ENCODE assay signal across 8 cellular contexts in the genomic region with DNA sequence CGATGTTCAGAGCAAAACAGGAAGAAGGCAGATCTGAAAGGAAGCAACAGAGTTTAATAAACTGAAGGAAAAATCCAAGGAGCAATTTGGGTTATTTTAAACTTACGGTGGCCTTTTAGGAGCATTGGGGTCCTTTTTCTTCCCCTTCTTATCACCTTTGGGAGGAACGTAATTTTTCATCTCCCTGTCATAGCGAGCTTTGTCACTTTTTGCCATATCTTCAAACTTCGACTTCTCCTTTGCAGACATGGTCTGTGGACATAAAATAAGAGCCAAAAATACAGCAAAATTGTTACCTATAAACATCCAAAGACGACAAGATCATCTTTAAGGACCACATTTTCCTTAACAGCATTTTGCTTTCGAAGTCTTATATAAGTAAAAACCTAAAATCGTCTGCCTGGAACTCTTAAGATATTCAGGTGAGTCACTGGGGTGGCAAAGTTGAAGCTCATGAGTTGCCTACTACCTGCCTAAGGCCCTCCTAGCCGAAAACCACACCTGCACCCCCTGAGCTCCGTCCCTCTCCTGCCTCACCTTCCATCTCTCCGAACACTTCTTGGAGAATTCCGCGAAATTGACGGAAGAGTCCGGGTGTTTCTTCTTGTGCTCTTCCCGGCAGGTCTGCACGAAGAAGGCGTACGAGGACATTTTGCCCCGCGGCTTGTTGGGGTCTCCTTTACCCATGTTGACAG. TPM values are rescaled to one million over a fixed set of nuclear protein-coding genes. Genes with fewer than 3 reads are reported as not detected.
DNase-seq lines count a peak whose midpoint lies in the region; ATAC-seq, FAIRE-seq and TF ChIP-seq lines count a peak whose summit lies in the region.

No MANE protein-coding gene starts in this region.

- H3K4me1 ChIP-seq in A549, result peaks cover 12% of the 10 kb centered on the region; the same call in 2 of the 3 replicates
- H3K4me1 ChIP-seq in rectal smooth muscle tissue (ENCODE audit: control insufficient read depth, insufficient read depth, low read length), result peaks cover 4% of the 10 kb centered on the region

- TF ChIP-seq CTCF in A549 (IDR thresholded peaks at IDR 0.05), result no peak
- TF ChIP-seq CTCF in HFF-Myc (IDR thresholded peaks at IDR 0.05; ENCODE audit: low read depth, low read length, missing control alignments), result no peak
- no peak for TF ChIP-seq CTCF in fibroblast of mammary gland (conservative IDR thresholded peaks at IDR 0.05; ENCODE audit: control insufficient read depth, insufficient read depth, low read depth, low read length)

- H3K27me3 Mint-ChIP-seq in activated CD8-positive, alpha-beta T cell treated with anti-CD3 and anti-CD28 coated beads, Interleukin-2, amount 10 ng/mL, durations not matched to agents 7 days and 5 days (ENCODE audit: low read depth), result no peaks in the 10 kb centered on the region

- H3K27ac ChIP-seq in A549 (peak overlapping the region; percentile 94 to 96), rectal smooth muscle tissue (ENCODE audit: low read depth, low read length) (peak overlapping the region; percentile 100)

- TF ChIP-seq POLR2A in A549 (IDR thresholded peaks at IDR 0.05; ENCODE audit: low read length), result no peak

- no peak for TF ChIP-seq EP300 in A549 (IDR thresholded peaks at IDR 0.05)

- CTCF ChIA-PET in A549 (lab: Yijun Ruan, JAX), result interaction anchor here (1.1 to 2.7 kb wide), 2 partner anchors 14 to 87 kb away, joined by 3 to 13 read pairs; no protein-coding TSS in a partner anchor
- CTCF ChIA-PET in activated CD8-positive, alpha-beta T cell treated with anti-CD3 and anti-CD28 coated beads, Interleukin-2, amount 10 ng/mL, durations not matched to agents 7 days and 5 days (lab: Charles Lee), result interaction anchor here (1.8 to 6.0 kb wide), 4 partner anchors 14 to 87 kb away, joined by 11 to 48 read pairs (median 12); partner anchors contain the start of gene SAP30

- peaks cover 40% of the 10 kb centered on the region for H3K4me1 Mint-ChIP-seq in activated CD8-positive, alpha-beta T cell treated with anti-CD3 and anti-CD28 coated beads, Interleukin-2, amount 10 ng/mL, durations not matched to agents 7 days and 5 days (ENCODE audit: low read depth)

- POLR2A ChIA-PET in A549 (lab: Yijun Ruan, JAX), result interaction anchor here (1.6 to 4.2 kb wide), 3 partner anchors 14 to 165 kb away, joined by 8 to 116 read pairs (median 9); partner anchors contain the start of genes GALNT7 and SAP30
- POLR2A ChIA-PET in activated CD8-positive, alpha-beta T cell treated with anti-CD3 and anti-CD28 coated beads, Interleukin-2, amount 10 ng/mL, durations not matched to agents 7 days and 5 days (lab: Charles Lee), result interaction anchor here (1.1 to 8.4 kb wide), 13 partner anchors 8 to 1167 kb away, joined by 3 to 329 read pairs (median 9); partner anchors contain the start of genes GALNT7 and SAP30

- peak overlapping the region; percentile 73 for H3K4me2 ChIP-seq in A549

- H3K9me3 ChIP-seq in A549, result no peaks in the 10 kb centered on the region

- no peaks in the 10 kb centered on the region for H3K27me3 ChIP-seq in rectal smooth muscle tissue (ENCODE audit: control insufficient read depth, insufficient read depth, low read length)

- ATAC-seq in A549 (no peak), HG03469 (IDR thresholded peaks at IDR 0.05; ENCODE audit: unreplicated experiment) (no peak)
- ATAC-seq in activated CD8-positive, alpha-beta T cell treated with anti-CD3 and anti-CD28 coated beads, Interleukin-2, amount 10 ng/mL, durations not matched to agents 7 days and 5 days, result no peak

- peak overlapping the region; percentile 42 for H3K9ac ChIP-seq in rectal smooth muscle tissue (ENCODE audit: low read length)

- peak overlapping the region; percentile 98 for H3K27ac Mint-ChIP-seq in activated CD8-positive, alpha-beta T cell treated with anti-CD3 and anti-CD28 coated beads, Interleukin-2, amount 10 ng/mL, durations not matched to agents 7 days and 5 days

- H3K36me3 Mint-ChIP-seq in activated CD8-positive, alpha-beta T cell treated with anti-CD3 and anti-CD28 coated beads, Interleukin-2, amount 10 ng/mL, durations not matched to agents 7 days and 5 days (ENCODE audit: low read depth), result peaks cover 47% of the 10 kb centered on the region

- DNase-seq in A549 (ENCODE audit: low read depth in 1 of 2, low spot score in 1 of 2) (no peak), HFF-Myc (ENCODE audit: extremely low read depth, low read depth) (no peak), fibroblast of mammary gland (ENCODE audit: low read depth) (peak; percentile 17), NOMO-1 treated with DMSO at 0.1 percent for 48 hours (lab: John Stamatoyannopoulos, UW; ENCODE audit: unreplicated experiment) (no peak), T1000 (lab: John Stamatoyannopoulos, UW) (no peak)
- DNase-seq in activated CD8-positive, alpha-beta T cell treated with anti-CD3 and anti-CD28 coated beads, Interleukin-2, amount 10 ng/mL, durations not matched to agents 7 days and 5 days, result no peak

- FAIRE-seq in A549 (lab: Jason Lieb, UNC), result no peak

- peaks cover 8% of the 10 kb centered on the region for H3K36me3 ChIP-seq in rectal smooth muscle tissue (ENCODE audit: control insufficient read depth, insufficient read depth, low read length)

- H3K9me3 Mint-ChIP-seq in activated CD8-positive, alpha-beta T cell treated with anti-CD3 and anti-CD28 coated beads, Interleukin-2, amount 10 ng/mL, durations not matched to agents 7 days and 5 days (ENCODE audit: insufficient read depth), result no peaks in the 10 kb centered on the region

- WGBS in A549 (ENCODE audit: missing lambda C conversion rate), result under 1% methylated on average over 21 of the region's 21 CpGs

- H3K4me3 Mint-ChIP-seq in activated CD8-positive, alpha-beta T cell treated with anti-CD3 and anti-CD28 coated beads, Interleukin-2, amount 10 ng/mL, durations not matched to agents 7 days and 5 days, result peak overlapping the region; percentile 97

- TF ChIP-seq RAD21 in A549 (conservative IDR thresholded peaks at IDR 0.05 in 1 of 2, IDR thresholded peaks at IDR 0.05 in 1 of 2), result no peak

- H3K4me3 ChIP-seq in A549, result peak overlapping the region; percentile 99
- H3K4me3 ChIP-seq in HFF-Myc (replicated peaks; ENCODE audit: low read depth, low read length), result peak overlapping the region; percentile 96
- peak overlapping the region; percentile 99 for H3K4me3 ChIP-seq in fibroblast of mammary gland (ENCODE audit: control insufficient read depth, low read depth, low read length)
- H3K4me3 ChIP-seq in rectal smooth muscle tissue (ENCODE audit: low read length), result peak overlapping the region; percentile 93

TF ChIP-seq in A549, 52 proteins besides CTCF, POLR2A, EP300 and RAD21:
- no peak for TF ChIP-seq HES2 (IDR thresholded peaks at IDR 0.05)
- TF ChIP-seq HOXB5 (CRISPR knock-in tag; IDR thresholded peaks at IDR 0.05), result no peak
- TF ChIP-seq, protein P1, sequence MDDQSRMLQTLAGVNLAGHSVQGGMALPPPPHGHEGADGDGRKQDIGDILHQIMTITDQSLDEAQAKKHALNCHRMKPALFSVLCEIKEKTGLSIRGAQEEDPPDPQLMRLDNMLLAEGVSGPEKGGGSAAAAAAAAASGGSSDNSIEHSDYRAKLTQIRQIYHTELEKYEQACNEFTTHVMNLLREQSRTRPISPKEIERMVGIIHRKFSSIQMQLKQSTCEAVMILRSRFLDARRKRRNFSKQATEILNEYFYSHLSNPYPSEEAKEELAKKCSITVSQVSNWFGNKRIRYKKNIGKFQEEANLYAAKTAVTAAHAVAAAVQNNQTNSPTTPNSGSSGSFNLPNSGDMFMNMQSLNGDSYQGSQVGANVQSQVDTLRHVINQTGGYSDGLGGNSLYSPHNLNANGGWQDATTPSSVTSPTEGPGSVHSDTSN (IDR thresholded peaks at IDR 0.05), result no peak

RNA-seq across cellular contexts. Expression of gene HMGB2, which starts 1.0 kb away (rescaled TPM):
- 67.3 and 128 TPM in 2 replicates for polyA plus RNA-seq in A549 (2011; rRNA removed)
- polyA plus RNA-seq in A549 (2012; cell fraction: cytosol; rRNA removed), result 45.2 and 68.6 TPM in 2 replicates
- 20.9 and 28.8 TPM in 2 replicates for polyA plus RNA-seq in A549 (2012; cell fraction: nucleus; rRNA removed)
- polyA plus RNA-seq in A549 (2017; fragmentation: RNase III; extraction: RNeasy Plus Mini Kit Qiagen cat#74134 plus additional on column Dnase treatment), result 101 to 108 TPM (median 103 TPM) in 3 replicates
- polyA minus RNA-seq in A549 (2011; rRNA and poly(A)+ RNA removed), result 11.1 and 13.7 TPM in 2 replicates
- total RNA-seq in activated CD8-positive, alpha-beta T cell treated with anti-CD3 and anti-CD28 coated beads, Interleukin-2, amount 10 ng/mL, durations not matched to agents 7 days and 5 days, result 100 to 1,000 TPM; 861 to 891 TPM

RNA-seq across cellular contexts. Expression of gene SAP30, which starts 37.6 kb away (rescaled TPM):
- polyA plus RNA-seq in A549 (2011; rRNA removed) (12.0 and 19.6 TPM in 2 replicates), A549 (2017; fragmentation: RNase III; extraction: RNeasy Plus Mini Kit Qiagen cat#74134 plus additional on column Dnase treatment) (16.5 to 18.4 TPM (median 17.2 TPM) in 3 replicates)
- polyA plus RNA-seq in A549 (2012; cell fraction: cytosol; rRNA removed), result 14.2 and 14.9 TPM in 2 replicates
- polyA plus RNA-seq in A549 (2012; cell fraction: nucleus; rRNA removed), result 10.7 and 12.5 TPM in 2 replicates
- 0.70 and 2.0 TPM in 2 replicates for polyA minus RNA-seq in A549 (2011; rRNA and poly(A)+ RNA removed)
- total RNA-seq in activated CD8-positive, alpha-beta T cell treated with anti-CD3 and anti-CD28 coated beads, Interleukin-2, amount 10 ng/mL, durations not matched to agents 7 days and 5 days, result 10 to 100 TPM; 19.7 to 21.0 TPM
